In the genomic region with DNA sequence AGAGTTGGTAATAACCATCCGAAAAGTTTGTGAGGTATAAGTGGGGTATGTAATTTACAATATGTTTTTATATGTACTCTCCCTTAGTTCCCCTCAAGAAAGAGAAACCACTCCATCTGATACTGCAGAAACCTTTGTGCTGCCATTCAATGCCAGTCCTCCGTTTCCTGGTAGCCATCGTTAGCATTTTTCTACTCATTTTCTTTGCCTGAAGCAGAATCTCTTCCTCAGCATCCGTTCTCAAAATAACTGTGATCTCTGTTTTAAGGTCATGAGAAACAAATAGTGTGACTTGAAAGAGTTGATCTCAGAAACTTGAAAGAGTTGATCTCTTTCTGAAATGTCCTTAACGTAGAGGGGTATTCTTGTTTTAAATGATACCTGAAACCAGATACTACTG, we compare ENCODE assay signal across 8 cellular contexts. TPM values are rescaled to one million over a fixed set of nuclear protein-coding genes. Genes with fewer than 3 reads are reported as not detected.
DNase-seq lines count a peak whose midpoint lies in the region; ATAC-seq, FAIRE-seq and TF ChIP-seq lines count a peak whose summit lies in the region.

No MANE protein-coding gene starts in this region.

- peak overlapping the region; percentile 99 for H3K27ac Mint-ChIP-seq in T-cell

- ATAC-seq in T-cell (replicated peaks in 1 of 4) (no peak), gastroesophageal sphincter (no peak), esophagus mucosa (no peak), HG02852 (IDR thresholded peaks at IDR 0.05; ENCODE audit: unreplicated experiment) (no peak)

- no peak for FAIRE-seq in small intestine (lab: Jason Lieb, UNC)

- peaks cover 62 to 74% (median 72%) of the 10 kb centered on the region in 3 donors for H3K4me1 Mint-ChIP-seq in T-cell

- no peaks in the 10 kb centered on the region for H3K27me3 Mint-ChIP-seq in T-cell

- H3K4me3 ChIP-seq in H7 (ENCODE audit: insufficient read depth, low read depth, low read length): peak overlapping the region; percentile 87
- peak overlapping the region; percentile 82 to 100 for H3K4me3 ChIP-seq in gastroesophageal sphincter
- H3K4me3 ChIP-seq in small intestine (ENCODE audit: low read depth in 1 of 2, low read length in 2 of 2): peak overlapping the region in 1 of 2 donors; percentile 66

- no peak for TF ChIP-seq POLR2A in gastroesophageal sphincter (IDR thresholded peaks at IDR 0.05)

- no peak for TF ChIP-seq EP300 in gastroesophageal sphincter (IDR thresholded peaks at IDR 0.05)

- peak overlapping the region; percentile 85 to 90 (median 90) for H3K4me3 Mint-ChIP-seq in T-cell

- H3K9me3 ChIP-seq in gastroesophageal sphincter: no peaks in the 10 kb centered on the region
- no peaks in the 10 kb centered on the region for H3K9me3 ChIP-seq in small intestine (ENCODE audit: control insufficient read depth, low read depth)

- H3K4me1 ChIP-seq in gastroesophageal sphincter (peaks cover 13 to 49% (median 15%) of the 10 kb centered on the region in 3 donors), small intestine (ENCODE audit: control insufficient read depth in 2 of 2, insufficient read depth in 1 of 2, low read depth in 1 of 2, low read length in 1 of 2) (peaks cover 0 to 6% of the 10 kb centered on the region in 2 donors)

- WGBS in gastroesophageal sphincter (ENCODE audit: low coverage in 1 of 2), 2 donors: 26 to 29% methylated on average over 5 of the region's 5 CpGs
- WGBS in small intestine, 3 donors: 6 to 15% (median 7%) methylated on average over 5 of the region's 5 CpGs

- no peak for TF ChIP-seq CTCF in gastroesophageal sphincter (IDR thresholded peaks at IDR 0.05)

- H3K36me3 Mint-ChIP-seq in T-cell: peaks cover 35% of the 10 kb centered on the region

- CTCF ChIA-PET in T-cell (lab: Charles Lee): no interaction called here

- H3K27ac ChIP-seq in gastroesophageal sphincter: peak overlapping the region in 3 of 4 donors; percentile 36 to 86 (median 83)
- no peak overlapping the region for H3K27ac ChIP-seq in small intestine (ENCODE audit: low read depth in 1 of 2, low read length in 1 of 2)

- POLR2A ChIA-PET in T-cell (lab: Charles Lee): interaction anchor here in 1 of 2 donors (0.6 to 1.5 kb wide), 2 partner anchors 24 to 334 kb away, joined by 4 to 6 read pairs; a partner anchor contains a TSS

- DNase-seq in H7: no peak
- DNase-seq in T-cell: no peak
- DNase-seq in small intestine: peak; percentile 34
- no peak for DNase-seq in stimulated activated CD4-positive, alpha-beta T cell treated with anti-CD3 and anti-CD28 coated beads, Interleukin-1b, Interleukin-23, amount 100 ng/mL, for 48 hours
- DNase-seq in NCI-H2081 (lab: John Stamatoyannopoulos, UW): no peak

- H3K36me3 ChIP-seq in H7 (replicated peaks; ENCODE audit: control insufficient read depth, insufficient read depth, low read length) (peaks cover 28% of the 10 kb centered on the region), gastroesophageal sphincter (peaks cover 0 to 42% of the 10 kb centered on the region in 2 donors), small intestine (ENCODE audit: control insufficient read depth in 2 of 2, insufficient read depth in 2 of 2, low read length in 2 of 2) (peaks cover 0 to 5% of the 10 kb centered on the region in 2 donors)

- H3K9me3 Mint-ChIP-seq in T-cell: no peaks in the 10 kb centered on the region

- H3K27me3 ChIP-seq in H7 (ENCODE audit: control insufficient read depth, insufficient read depth, low read length) (no peaks in the 10 kb centered on the region), gastroesophageal sphincter (no peaks in the 10 kb centered on the region), small intestine (ENCODE audit: control insufficient read depth in 2 of 2, insufficient read depth in 2 of 2, low read length in 2 of 2) (no peaks in the 10 kb centered on the region)

RNA-seq across cellular contexts. Expression of a gene that starts 1.0 kb away (rescaled TPM):
- total RNA-seq in H7 (2014; rRNA removed; shearing (Covaris generic)): 163 and 283 TPM in 2 replicates
- total RNA-seq in T-cell (100 to 1,000 TPM; 145 to 153 (median 151) TPM), gastroesophageal sphincter (10 to 100 TPM; 34.7 to 85.1 (median 58.5) TPM), esophagus mucosa (40.6 TPM)
- polyA plus RNA-seq in small intestine: 10 to 100 TPM; 14.1 to 28.4 (median 21.5) TPM

RNA-seq across cellular contexts. Expression of a gene that starts 1.3 kb away (rescaled TPM):
- total RNA-seq in H7 (2014; rRNA removed; shearing (Covaris generic)): 16.3 and 19.9 TPM in 2 replicates
- total RNA-seq in T-cell (10 to 100 TPM; 22.0 to 28.7 (median 25.7) TPM), gastroesophageal sphincter (10 to 100 TPM; 15.6 to 21.7 (median 17.7) TPM), esophagus mucosa (27.5 TPM)
- 1 to 10 TPM; 1.4 to 8.3 (median 2.5) TPM for polyA plus RNA-seq in small intestine

Comparison
In these comparisons a context has a peak if more than half of its experiments do, and no peak if none do; other contexts are left out.
1. H3K27ac ChIP-seq: peak in gastroesophageal sphincter (3 of 4); none in small intestine (0 of 2).